In the genomic region with DNA sequence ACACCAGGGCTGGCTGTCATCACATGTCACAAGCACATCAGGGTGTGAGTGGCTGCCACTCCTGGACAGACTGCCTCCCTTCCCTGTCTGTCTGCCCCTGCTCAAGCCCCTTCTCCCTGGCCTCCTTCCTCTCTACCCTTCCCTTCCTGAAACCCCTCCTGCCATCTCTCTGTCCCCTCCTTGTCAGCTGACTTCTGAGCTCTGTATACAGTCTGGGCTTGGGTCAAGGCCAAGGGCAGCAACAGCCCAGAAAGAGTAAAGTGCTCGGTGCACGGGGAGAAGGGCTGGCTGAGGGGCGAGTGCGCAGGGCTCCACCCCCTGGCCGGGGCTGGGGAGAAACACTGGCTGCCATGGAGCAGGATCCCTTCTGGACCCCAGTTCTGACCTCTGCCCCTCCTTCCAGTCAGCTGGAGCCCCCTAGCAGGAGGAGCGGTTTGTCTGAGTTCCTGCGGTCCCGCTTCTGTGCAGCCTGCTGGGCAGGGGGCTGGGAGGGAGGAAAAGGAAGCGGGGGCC, we compare ENCODE assay signal across 1 cellular context.
A peak's percentile ranks its signal among the peaks of the same experiment; 100 is the strongest.
TF ChIP-seq lines count a peak whose summit lies in the region.

No MANE protein-coding gene starts in this region.

TF ChIP-seq in HepG2, 621 proteins besides CTCF, POLR2A, EP300 and RAD21 (continues in another document):
- TF ChIP-seq, protein P1, sequence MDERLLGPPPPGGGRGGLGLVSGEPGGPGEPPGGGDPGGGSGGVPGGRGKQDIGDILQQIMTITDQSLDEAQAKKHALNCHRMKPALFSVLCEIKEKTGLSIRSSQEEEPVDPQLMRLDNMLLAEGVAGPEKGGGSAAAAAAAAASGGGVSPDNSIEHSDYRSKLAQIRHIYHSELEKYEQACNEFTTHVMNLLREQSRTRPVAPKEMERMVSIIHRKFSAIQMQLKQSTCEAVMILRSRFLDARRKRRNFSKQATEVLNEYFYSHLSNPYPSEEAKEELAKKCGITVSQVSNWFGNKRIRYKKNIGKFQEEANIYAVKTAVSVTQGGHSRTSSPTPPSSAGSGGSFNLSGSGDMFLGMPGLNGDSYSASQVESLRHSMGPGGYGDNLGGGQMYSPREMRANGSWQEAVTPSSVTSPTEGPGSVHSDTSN (CRISPR knock-in tag; IDR thresholded peaks at IDR 0.05): peak; percentile 50; the same call in 1 of the 2 replicates
- TF ChIP-seq, protein P2, sequence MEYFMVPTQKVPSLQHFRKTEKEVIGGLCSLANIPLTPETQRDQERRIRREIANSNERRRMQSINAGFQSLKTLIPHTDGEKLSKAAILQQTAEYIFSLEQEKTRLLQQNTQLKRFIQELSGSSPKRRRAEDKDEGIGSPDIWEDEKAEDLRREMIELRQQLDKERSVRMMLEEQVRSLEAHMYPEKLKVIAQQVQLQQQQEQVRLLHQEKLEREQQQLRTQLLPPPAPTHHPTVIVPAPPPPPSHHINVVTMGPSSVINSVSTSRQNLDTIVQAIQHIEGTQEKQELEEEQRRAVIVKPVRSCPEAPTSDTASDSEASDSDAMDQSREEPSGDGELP (IDR thresholded peaks at IDR 0.05; ENCODE audit: borderline replicate concordance, low read depth): peak; percentile 92; the same call in 1 of the 2 replicates
- no peak for TF ChIP-seq POLR2AphosphoS5 (IDR thresholded peaks at IDR 0.05; ENCODE audit: low read depth, low read length)
- 0 out of 2 replicates have a peak, but pooled peaks have one; percentile 49 for TF ChIP-seq ETV6 (CRISPR knock-in tag; conservative IDR thresholded peaks at IDR 0.05)
- TF ChIP-seq SP5 (CRISPR knock-in tag; IDR thresholded peaks at IDR 0.05; ENCODE audit: borderline replicate concordance, low read depth): peak; percentile 79
- no peak for TF ChIP-seq NONO (IDR thresholded peaks at IDR 0.05)
- TF ChIP-seq NONO (CRISPR knock-in tag; conservative IDR thresholded peaks at IDR 0.05): peak; percentile 51; the same call in 1 of the 2 replicates
- TF ChIP-seq, protein P3, sequence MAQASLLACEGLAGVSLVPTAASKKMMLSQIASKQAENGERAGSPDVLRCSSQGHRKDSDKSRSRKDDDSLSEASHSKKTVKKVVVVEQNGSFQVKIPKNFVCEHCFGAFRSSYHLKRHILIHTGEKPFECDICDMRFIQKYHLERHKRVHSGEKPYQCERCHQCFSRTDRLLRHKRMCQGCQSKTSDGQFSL (CRISPR knock-in tag; IDR thresholded peaks at IDR 0.05): no peak
- TF ChIP-seq ZNF777 (CRISPR knock-in tag; IDR thresholded peaks at IDR 0.05): peak; percentile 86
- no peak for TF ChIP-seq ZNF253 (CRISPR knock-in tag; IDR thresholded peaks at IDR 0.05; ENCODE audit: borderline replicate concordance)
- TF ChIP-seq, protein P4, sequence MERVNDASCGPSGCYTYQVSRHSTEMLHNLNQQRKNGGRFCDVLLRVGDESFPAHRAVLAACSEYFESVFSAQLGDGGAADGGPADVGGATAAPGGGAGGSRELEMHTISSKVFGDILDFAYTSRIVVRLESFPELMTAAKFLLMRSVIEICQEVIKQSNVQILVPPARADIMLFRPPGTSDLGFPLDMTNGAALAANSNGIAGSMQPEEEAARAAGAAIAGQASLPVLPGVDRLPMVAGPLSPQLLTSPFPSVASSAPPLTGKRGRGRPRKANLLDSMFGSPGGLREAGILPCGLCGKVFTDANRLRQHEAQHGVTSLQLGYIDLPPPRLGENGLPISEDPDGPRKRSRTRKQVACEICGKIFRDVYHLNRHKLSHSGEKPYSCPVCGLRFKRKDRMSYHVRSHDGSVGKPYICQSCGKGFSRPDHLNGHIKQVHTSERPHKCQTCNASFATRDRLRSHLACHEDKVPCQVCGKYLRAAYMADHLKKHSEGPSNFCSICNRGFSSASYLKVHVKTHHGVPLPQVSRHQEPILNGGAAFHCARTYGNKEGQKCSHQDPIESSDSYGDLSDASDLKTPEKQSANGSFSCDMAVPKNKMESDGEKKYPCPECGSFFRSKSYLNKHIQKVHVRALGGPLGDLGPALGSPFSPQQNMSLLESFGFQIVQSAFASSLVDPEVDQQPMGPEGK (CRISPR knock-in tag; IDR thresholded peaks at IDR 0.05): peak; percentile 80
- no peak for TF ChIP-seq PTBP1 (IDR thresholded peaks at IDR 0.05; ENCODE audit: low read depth, low read length, poor library complexity, severe bottlenecking)
- 0 out of 2 replicates have a peak, but pooled peaks have one; percentile 30 for TF ChIP-seq FOXJ3 (CRISPR knock-in tag; IDR thresholded peaks at IDR 0.05; ENCODE audit: borderline replicate concordance)
- no peak for TF ChIP-seq TGIF2 (CRISPR knock-in tag; IDR thresholded peaks at IDR 0.05)
- TF ChIP-seq ZNF205 (CRISPR knock-in tag; IDR thresholded peaks at IDR 0.05): peak; percentile 82; the same call in 1 of the 2 replicates
- peak; percentile 27; the same call in 1 of the 2 replicates for TF ChIP-seq IRF2 (CRISPR knock-in tag; IDR thresholded peaks at IDR 0.05)
- no peak for TF ChIP-seq SATB2 (CRISPR knock-in tag; IDR thresholded peaks at IDR 0.05)
- no peak for TF ChIP-seq NAIF1 (CRISPR knock-in tag; IDR thresholded peaks at IDR 0.05; ENCODE audit: borderline replicate concordance)
- TF ChIP-seq ZNF781 (CRISPR knock-in tag; IDR thresholded peaks at IDR 0.05; ENCODE audit: borderline replicate concordance, not compliant biosample characterization): peak; percentile 51
- TF ChIP-seq BHLHE40 (IDR thresholded peaks at IDR 0.05; ENCODE audit: low read length): 0 out of 2 replicates have a peak, but pooled peaks have one; percentile 45
- no peak for TF ChIP-seq SMAD1 (CRISPR knock-in tag; IDR thresholded peaks at IDR 0.05; ENCODE audit: borderline replicate concordance, low read depth)
- 0 out of 2 replicates have a peak, but pooled peaks have one; percentile 36 for TF ChIP-seq ELF1 (CRISPR knock-in tag; IDR thresholded peaks at IDR 0.05)
- TF ChIP-seq HDAC1 (CRISPR knock-in tag; IDR thresholded peaks at IDR 0.05): peak; percentile 68
- TF ChIP-seq, protein P5, sequence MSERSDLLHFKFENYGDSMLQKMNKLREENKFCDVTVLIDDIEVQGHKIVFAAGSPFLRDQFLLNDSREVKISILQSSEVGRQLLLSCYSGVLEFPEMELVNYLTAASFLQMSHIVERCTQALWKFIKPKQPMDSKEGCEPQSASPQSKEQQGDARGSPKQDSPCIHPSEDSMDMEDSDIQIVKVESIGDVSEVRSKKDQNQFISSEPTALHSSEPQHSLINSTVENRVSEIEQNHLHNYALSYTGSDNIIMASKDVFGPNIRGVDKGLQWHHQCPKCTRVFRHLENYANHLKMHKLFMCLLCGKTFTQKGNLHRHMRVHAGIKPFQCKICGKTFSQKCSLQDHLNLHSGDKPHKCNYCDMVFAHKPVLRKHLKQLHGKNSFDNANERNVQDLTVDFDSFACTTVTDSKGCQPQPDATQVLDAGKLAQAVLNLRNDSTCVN (CRISPR knock-in tag; IDR thresholded peaks at IDR 0.05; ENCODE audit: borderline replicate concordance): peak; percentile 47; the same call in 1 of the 2 replicates
- no peak for TF ChIP-seq FOXA1 (IDR thresholded peaks at IDR 0.05)
- peak; percentile 61 for TF ChIP-seq FOXA1 (CRISPR knock-in tag; IDR thresholded peaks at IDR 0.05)
- TF ChIP-seq, protein P6, sequence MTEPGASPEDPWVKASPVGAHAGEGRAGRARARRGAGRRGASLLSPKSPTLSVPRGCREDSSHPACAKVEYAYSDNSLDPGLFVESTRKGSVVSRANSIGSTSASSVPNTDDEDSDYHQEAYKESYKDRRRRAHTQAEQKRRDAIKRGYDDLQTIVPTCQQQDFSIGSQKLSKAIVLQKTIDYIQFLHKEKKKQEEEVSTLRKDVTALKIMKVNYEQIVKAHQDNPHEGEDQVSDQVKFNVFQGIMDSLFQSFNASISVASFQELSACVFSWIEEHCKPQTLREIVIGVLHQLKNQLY (CRISPR knock-in tag; IDR thresholded peaks at IDR 0.05): peak; percentile 60; the same call in 1 of the 2 replicates
- peak; percentile 30; the same call in 1 of the 2 replicates for TF ChIP-seq ZNF746 (CRISPR knock-in tag; IDR thresholded peaks at IDR 0.05)
- TF ChIP-seq ZNF552 (CRISPR knock-in tag; IDR thresholded peaks at IDR 0.05; ENCODE audit: borderline replicate concordance): no peak
- no peak for TF ChIP-seq TMF1 (CRISPR knock-in tag; IDR thresholded peaks at IDR 0.05; ENCODE audit: low read depth)
- TF ChIP-seq TBL1XR1 (IDR thresholded peaks at IDR 0.05; ENCODE audit: borderline replicate concordance, low read length, partially characterized antibody): peak; percentile 40
- TF ChIP-seq, protein P7, sequence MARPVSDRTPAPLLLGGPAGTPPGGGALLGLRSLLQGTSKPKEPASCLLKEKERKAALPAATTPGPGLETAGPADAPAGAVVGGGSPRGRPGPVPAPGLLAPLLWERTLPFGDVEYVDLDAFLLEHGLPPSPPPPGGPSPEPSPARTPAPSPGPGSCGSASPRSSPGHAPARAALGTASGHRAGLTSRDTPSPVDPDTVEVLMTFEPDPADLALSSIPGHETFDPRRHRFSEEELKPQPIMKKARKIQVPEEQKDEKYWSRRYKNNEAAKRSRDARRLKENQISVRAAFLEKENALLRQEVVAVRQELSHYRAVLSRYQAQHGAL (CRISPR knock-in tag; IDR thresholded peaks at IDR 0.05; ENCODE audit: not compliant biosample characterization): no peak
- no peak for TF ChIP-seq SOX13 (IDR thresholded peaks at IDR 0.05)
- peak in 1 of 2 experiments; percentile 53; a peak in 1 of 4 replicates for TF ChIP-seq SOX13 (CRISPR knock-in tag; conservative IDR thresholded peaks at IDR 0.05 in 1 of 2, IDR thresholded peaks at IDR 0.05 in 1 of 2)
- TF ChIP-seq SRSF4 (IDR thresholded peaks at IDR 0.05; ENCODE audit: low read depth, low read length, poor library complexity, severe bottlenecking): no peak
- 0 out of 2 replicates have a peak, but pooled peaks have one; percentile 37 for TF ChIP-seq KLF12 (CRISPR knock-in tag; IDR thresholded peaks at IDR 0.05; ENCODE audit: borderline replicate concordance)
- 0 out of 2 replicates have a peak, but pooled peaks have one; percentile 28 for TF ChIP-seq ZFP37 (CRISPR knock-in tag; IDR thresholded peaks at IDR 0.05; ENCODE audit: borderline replicate concordance)
- TF ChIP-seq NR2F2 (IDR thresholded peaks at IDR 0.05; ENCODE audit: borderline replicate concordance, low read depth): 0 out of 2 replicates have a peak, but pooled peaks have one; percentile 53
- TF ChIP-seq, protein P8, sequence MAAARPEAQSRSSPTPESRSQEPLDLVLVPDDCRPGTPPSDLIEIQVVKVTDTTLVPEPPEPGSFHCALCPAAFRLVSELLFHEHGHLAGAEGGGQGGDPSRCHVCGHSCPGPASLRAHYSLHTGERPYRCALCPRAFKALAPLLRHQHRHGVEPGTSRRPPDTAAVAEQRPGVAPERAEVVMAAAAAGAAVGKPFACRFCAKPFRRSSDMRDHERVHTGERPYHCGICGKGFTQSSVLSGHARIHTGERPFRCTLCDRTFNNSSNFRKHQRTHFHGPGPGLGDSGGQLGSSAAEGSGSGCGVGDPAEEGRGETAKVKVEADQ (CRISPR knock-in tag; IDR thresholded peaks at IDR 0.05; ENCODE audit: borderline replicate concordance): no peak
- TF ChIP-seq MTA1 (CRISPR knock-in tag; IDR thresholded peaks at IDR 0.05; ENCODE audit: borderline replicate concordance): peak; percentile 51; the same call in 1 of the 2 replicates
- peak; percentile 77 for TF ChIP-seq BCL6 (CRISPR knock-in tag; IDR thresholded peaks at IDR 0.05)
- peak; percentile 29; the same call in 1 of the 2 replicates for TF ChIP-seq FOSL2 (CRISPR knock-in tag; IDR thresholded peaks at IDR 0.05)
- TF ChIP-seq, protein P9, sequence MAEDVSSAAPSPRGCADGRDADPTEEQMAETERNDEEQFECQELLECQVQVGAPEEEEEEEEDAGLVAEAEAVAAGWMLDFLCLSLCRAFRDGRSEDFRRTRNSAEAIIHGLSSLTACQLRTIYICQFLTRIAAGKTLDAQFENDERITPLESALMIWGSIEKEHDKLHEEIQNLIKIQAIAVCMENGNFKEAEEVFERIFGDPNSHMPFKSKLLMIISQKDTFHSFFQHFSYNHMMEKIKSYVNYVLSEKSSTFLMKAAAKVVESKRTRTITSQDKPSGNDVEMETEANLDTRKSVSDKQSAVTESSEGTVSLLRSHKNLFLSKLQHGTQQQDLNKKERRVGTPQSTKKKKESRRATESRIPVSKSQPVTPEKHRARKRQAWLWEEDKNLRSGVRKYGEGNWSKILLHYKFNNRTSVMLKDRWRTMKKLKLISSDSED (CRISPR knock-in tag; IDR thresholded peaks at IDR 0.05): no peak
- TF ChIP-seq SOX6 (IDR thresholded peaks at IDR 0.05): no peak
- TF ChIP-seq SOX6 (CRISPR knock-in tag; IDR thresholded peaks at IDR 0.05): peak; percentile 32; the same call in 1 of the 2 replicates
- 0 out of 2 replicates have a peak, but pooled peaks have one; percentile 39 for TF ChIP-seq MAF1 (CRISPR knock-in tag; IDR thresholded peaks at IDR 0.05; ENCODE audit: borderline replicate concordance)
- peak; percentile 68; the same call in 1 of the 2 replicates for TF ChIP-seq PITX1 (CRISPR knock-in tag; IDR thresholded peaks at IDR 0.05)
- no peak for TF ChIP-seq MED8 (CRISPR knock-in tag; IDR thresholded peaks at IDR 0.05; ENCODE audit: insufficient replicate concordance)
- TF ChIP-seq, protein P10, sequence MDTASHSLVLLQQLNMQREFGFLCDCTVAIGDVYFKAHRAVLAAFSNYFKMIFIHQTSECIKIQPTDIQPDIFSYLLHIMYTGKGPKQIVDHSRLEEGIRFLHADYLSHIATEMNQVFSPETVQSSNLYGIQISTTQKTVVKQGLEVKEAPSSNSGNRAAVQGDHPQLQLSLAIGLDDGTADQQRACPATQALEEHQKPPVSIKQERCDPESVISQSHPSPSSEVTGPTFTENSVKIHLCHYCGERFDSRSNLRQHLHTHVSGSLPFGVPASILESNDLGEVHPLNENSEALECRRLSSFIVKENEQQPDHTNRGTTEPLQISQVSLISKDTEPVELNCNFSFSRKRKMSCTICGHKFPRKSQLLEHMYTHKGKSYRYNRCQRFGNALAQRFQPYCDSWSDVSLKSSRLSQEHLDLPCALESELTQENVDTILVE (CRISPR knock-in tag; IDR thresholded peaks at IDR 0.05): peak; percentile 78
- TF ChIP-seq, protein P11, sequence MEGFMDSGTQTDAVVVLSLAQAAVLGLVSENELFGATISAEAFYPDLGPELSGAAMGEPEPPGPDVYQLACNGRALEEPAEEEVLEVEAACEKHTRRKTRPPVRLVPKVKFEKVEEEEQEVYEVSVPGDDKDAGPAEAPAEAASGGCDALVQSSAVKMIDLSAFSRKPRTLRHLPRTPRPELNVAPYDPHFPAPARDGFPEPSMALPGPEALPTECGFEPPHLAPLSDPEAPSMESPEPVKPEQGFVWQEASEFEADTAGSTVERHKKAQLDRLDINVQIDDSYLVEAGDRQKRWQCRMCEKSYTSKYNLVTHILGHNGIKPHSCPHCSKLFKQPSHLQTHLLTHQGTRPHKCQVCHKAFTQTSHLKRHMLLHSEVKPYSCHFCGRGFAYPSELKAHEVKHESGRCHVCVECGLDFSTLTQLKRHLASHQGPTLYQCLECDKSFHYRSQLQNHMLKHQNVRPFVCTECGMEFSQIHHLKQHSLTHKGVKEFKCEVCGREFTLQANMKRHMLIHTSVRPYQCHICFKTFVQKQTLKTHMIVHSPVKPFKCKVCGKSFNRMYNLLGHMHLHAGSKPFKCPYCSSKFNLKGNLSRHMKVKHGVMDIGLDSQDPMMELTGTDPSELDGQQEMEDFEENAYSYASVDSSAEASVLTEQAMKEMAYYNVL (CRISPR knock-in tag; IDR thresholded peaks at IDR 0.05; ENCODE audit: borderline replicate concordance): no peak
- peak; percentile 51 for TF ChIP-seq HNF4A (CRISPR knock-in tag; IDR thresholded peaks at IDR 0.05)
- no peak for TF ChIP-seq SP2 (CRISPR knock-in tag; IDR thresholded peaks at IDR 0.05)
- TF ChIP-seq ZFP36 (IDR thresholded peaks at IDR 0.05; ENCODE audit: borderline replicate concordance, low read depth, low read length, partially characterized antibody): no peak
- peak; percentile 70; the same call in 1 of the 2 replicates for TF ChIP-seq ZNF614 (CRISPR knock-in tag; IDR thresholded peaks at IDR 0.05; ENCODE audit: borderline replicate concordance)
- TF ChIP-seq KMT2B (CRISPR knock-in tag; IDR thresholded peaks at IDR 0.05): 0 out of 2 replicates have a peak, but pooled peaks have one; percentile 38
- TF ChIP-seq SKI (IDR thresholded peaks at IDR 0.05; ENCODE audit: partially characterized antibody): peak; percentile 93
